1 cellular context compared by ENCODE assay signal in the genomic region with DNA sequence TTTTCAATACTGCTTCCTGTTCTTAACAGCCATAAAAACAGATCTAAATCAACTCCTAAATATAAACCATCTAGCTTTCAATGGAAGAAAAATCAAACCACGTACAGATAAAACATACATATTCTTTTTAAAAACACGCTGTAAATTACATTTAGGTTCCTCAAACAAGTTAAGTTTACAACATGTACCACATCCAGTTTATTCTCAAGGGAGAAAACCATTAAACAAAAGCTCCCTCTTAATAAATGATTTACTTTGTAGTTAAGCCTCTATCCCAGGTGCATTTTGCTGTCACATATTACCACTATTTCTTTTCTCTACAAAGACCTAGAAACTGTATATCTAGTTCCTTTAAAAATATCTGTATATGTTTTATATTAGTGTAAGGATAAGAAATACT.
TF ChIP-seq lines count a peak whose summit lies in the region.

No MANE protein-coding gene starts in this region.

TF ChIP-seq in liver, 16 proteins besides CTCF, POLR2A, EP300 and RAD21 (continued from another document):
- TF ChIP-seq REST (IDR thresholded peaks at IDR 0.05) (no peak), MAX (IDR thresholded peaks at IDR 0.05) (no peak), NR2F2 (IDR thresholded peaks at IDR 0.05) (no peak), FOXA1 (IDR thresholded peaks at IDR 0.05) (no peak), EGR1 (IDR thresholded peaks at IDR 0.05; ENCODE audit: low read depth in 2 of 2) (no peak), YY1 (IDR thresholded peaks at IDR 0.05) (no peak)
- TF ChIP-seq, protein P1, sequence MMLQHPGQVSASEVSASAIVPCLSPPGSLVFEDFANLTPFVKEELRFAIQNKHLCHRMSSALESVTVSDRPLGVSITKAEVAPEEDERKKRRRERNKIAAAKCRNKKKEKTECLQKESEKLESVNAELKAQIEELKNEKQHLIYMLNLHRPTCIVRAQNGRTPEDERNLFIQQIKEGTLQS (IDR thresholded peaks at IDR 0.05), result no peak
TF ChIP-seq in liver: peak in this region for 0.
